Comparison of ENCODE assay signal across 8 cellular contexts in the genomic region with DNA sequence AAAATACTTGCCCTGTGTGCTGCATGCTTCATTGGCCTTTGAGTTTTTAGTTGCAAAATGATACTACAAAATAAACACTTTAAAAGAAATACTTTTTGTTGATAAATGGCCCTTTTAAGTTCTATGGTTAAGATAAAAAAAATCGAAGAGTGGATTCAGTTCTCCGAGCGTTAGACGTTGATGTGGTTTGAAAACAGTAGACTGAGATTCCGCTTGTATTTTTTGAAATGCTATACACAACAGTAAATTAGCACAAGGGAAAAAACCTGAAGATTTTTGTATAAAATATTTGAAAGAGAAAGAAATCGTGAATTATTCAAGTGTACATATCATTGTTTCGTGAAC. TPM values are rescaled to one million over a fixed set of nuclear protein-coding genes. Genes with fewer than 3 reads are reported as not detected.
A peak's percentile ranks its signal among the peaks of the same experiment; 100 is the strongest.
DNase-seq lines count a peak whose midpoint lies in the region; ATAC-seq and TF ChIP-seq lines count a peak whose summit lies in the region.

No MANE protein-coding gene starts in this region.

- POLR2A ChIA-PET in MCF 10A (lab: Yijun Ruan, JAX) = interaction anchor here (0.8 to 7.0 kb wide), 13 partner anchors 10 to 133 kb away, joined by 3 to 87 read pairs (median 5); no protein-coding TSS in a partner anchor

- no peaks in the 10 kb centered on the region for H3K36me3 ChIP-seq in left ventricle myocardium inferior

- peak overlapping the region; percentile 79 for H3K27ac Mint-ChIP-seq in MCF 10A (ENCODE audit: low read depth, unreplicated experiment)

- H3K9me3 ChIP-seq in left ventricle myocardium inferior (replicated peaks) = no peaks in the 10 kb centered on the region
- no peaks in the 10 kb centered on the region for H3K9me3 ChIP-seq in mononuclear cell (ENCODE audit: low read depth, low read length)

- H3K27me3 Mint-ChIP-seq in MCF 10A (ENCODE audit: insufficient read depth, unreplicated experiment) = no peaks in the 10 kb centered on the region

- intact Hi-C loops in left ventricle myocardium inferior (cut with micrococcal nuclease) = loop anchor here (10.0 kb wide), 1 partner anchor 133 kb away; no protein-coding TSS in a partner anchor
- intact Hi-C loops in cardiac septum (cut with DNase I) = loop anchor here (5.0 kb wide), 4 partner anchors 85 to 720 kb away; a partner anchor contains a TSS
- intact Hi-C loops in MCF 10A (cut with micrococcal nuclease) = loop anchor here (5.0 kb wide), 2 partner anchors 70 to 225 kb away; a partner anchor contains a TSS

- peak overlapping the region; percentile 90 for H3K4me3 ChIP-seq in left ventricle myocardium inferior
- peak overlapping the region; percentile 89 for H3K4me3 ChIP-seq in mononuclear cell (ENCODE audit: low read length)

- no peaks in the 10 kb centered on the region for H3K9me3 Mint-ChIP-seq in MCF 10A (ENCODE audit: unreplicated experiment)

- ATAC-seq in HG03378 (IDR thresholded peaks at IDR 0.05; ENCODE audit: unreplicated experiment) = no peak
- no peak for ATAC-seq in HG03469 (IDR thresholded peaks at IDR 0.05; ENCODE audit: unreplicated experiment)
- ATAC-seq in GM21515 (IDR thresholded peaks at IDR 0.05; ENCODE audit: unreplicated experiment) = no peak

- H3K4me3 Mint-ChIP-seq in MCF 10A (ENCODE audit: unreplicated experiment) = peak overlapping the region; percentile 94

- peak overlapping the region; percentile 99 for H3K27ac ChIP-seq in left ventricle myocardium inferior (replicated peaks)

- peaks cover 4% of the 10 kb centered on the region for H3K36me3 Mint-ChIP-seq in MCF 10A (ENCODE audit: insufficient read depth, unreplicated experiment)

- BruUV-seq in MCF 10A (replicated peaks; lab: Mats Ljungman, UMichigan) = TSS peak; percentile 47

- H3K27me3 ChIP-seq in left ventricle myocardium inferior (ENCODE audit: low read depth) (no peaks in the 10 kb centered on the region), mononuclear cell (ENCODE audit: insufficient read depth, low read length) (no peaks in the 10 kb centered on the region)

- CTCF ChIA-PET in MCF 10A (lab: Yijun Ruan, JAX) = interaction anchor here (1.2 kb wide), 2 partner anchors 23 to 133 kb away, joined by 6 read pairs; no protein-coding TSS in a partner anchor

- TF ChIP-seq CTCF in left ventricle myocardium inferior (IDR thresholded peaks at IDR 0.05; ENCODE audit: borderline replicate concordance) (no peak), MCF 10A (IDR thresholded peaks at IDR 0.05; ENCODE audit: unreplicated experiment) (no peak)

- H3K4me1 Mint-ChIP-seq in MCF 10A (ENCODE audit: insufficient read depth, unreplicated experiment) = no peaks in the 10 kb centered on the region

- DNase-seq in left ventricle myocardium inferior (no peak), cardiac septum (ENCODE audit: low spot score) (no peak), MCF 10A (ENCODE audit: unreplicated experiment) (no peak), NOMO-1 (lab: John Stamatoyannopoulos, UW; ENCODE audit: unreplicated experiment in 2 of 2) (no peak)

- peaks cover 73% of the 10 kb centered on the region for H3K4me1 ChIP-seq in left ventricle myocardium inferior
- H3K4me1 ChIP-seq in mononuclear cell (ENCODE audit: insufficient read depth, low read length) = peaks cover 49% of the 10 kb centered on the region

RNA-seq across cellular contexts. Expression of a gene that starts 1.4 kb away (rescaled TPM):
- 16.2 TPM for total RNA-seq in left ventricle myocardium inferior
- 37.6 TPM for total RNA-seq in cardiac septum
- total RNA-seq in MCF 10A (2022) = 47.3 and 50.4 TPM in 2 replicates
- total RNA-seq in mononuclear cell = 24.7 TPM
